In genomic region chr2:981258-981657, GRCh38 we compare ENCODE assay signal across 10 cellular contexts. TPM values are rescaled to one million over a fixed set of nuclear protein-coding genes. Genes with fewer than 3 reads are reported as not detected.
"Had no signal": no experiment of that assay in that cellular context is flagged by ENCODE, and none has a peak within 500 bp of the region (broad histone marks: within the 10 kb centered on the region; RNA-seq: fewer than 3 reads in every experiment).

No MANE protein-coding gene starts in this region.

- DNase-seq: GM23248, GOT3, H7, IMR-90 had no signal

- FAIRE-seq: K562 had no signal

- H3K4me3 ChIP-seq: GM23248, HAP-1, K562 had no signal

- H3K36me3 ChIP-seq: HAP-1 had no signal

- H3K9ac ChIP-seq: GM23248, KMS-11 had no signal

- H2AFZ ChIP-seq: GM23248 had no signal

- H3K27ac ChIP-seq: GM23248, KMS-11 had no signal

- H3K4me2 ChIP-seq: KMS-11 had no signal

- ATAC-seq: HCT116, K562 had no signal

- H3K9me3 ChIP-seq: HAP-1 had no signal

RNA-seq across cellular contexts. Expression of gene SNTG2, which starts 30.6 kb away (rescaled TPM):
- total RNA-seq: GM23248, H4, HT-29, K562 had no signal
- polyA plus RNA-seq: GM23248, K562 had no signal
